Comparison of ENCODE assay signal across 2 cellular contexts in genomic region chr3:149332781-149333517, GRCh38.
TF ChIP-seq lines count a peak whose summit lies in the region.

No MANE protein-coding gene starts in this region.

TF ChIP-seq in A549, 52 proteins besides CTCF, POLR2A, EP300 and RAD21:
- TF ChIP-seq HOXB5 (CRISPR knock-in tag; IDR thresholded peaks at IDR 0.05) (no peak), HOXB13 (CRISPR knock-in tag; IDR thresholded peaks at IDR 0.05; ENCODE audit: low read depth) (no peak), REST (IDR thresholded peaks at IDR 0.05) (no peak), NR3C1 (IDR thresholded peaks at IDR 0.05) (no peak), MYC (IDR thresholded peaks at IDR 0.05; ENCODE audit: borderline replicate concordance, low read length) (0 out of 2 replicates have a peak, but pooled peaks have one; percentile 11), RNF2 (IDR thresholded peaks at IDR 0.05; ENCODE audit: borderline replicate concordance, low read depth) (no peak), HOXA7 (CRISPR knock-in tag; IDR thresholded peaks at IDR 0.05) (no peak)
TF ChIP-seq in A549: peak in this region for 1.

TF ChIP-seq in IMR-90, 13 proteins besides CTCF, POLR2A, EP300 and RAD21:
- TF ChIP-seq MXI1 (IDR thresholded peaks at IDR 0.05; ENCODE audit: borderline replicate concordance, low read depth, low read length) = no peak
- no peak for TF ChIP-seq NFE2L2 (IDR thresholded peaks at IDR 0.05; ENCODE audit: low read depth, low read length)
- no peak for TF ChIP-seq ELK1 (IDR thresholded peaks at IDR 0.05; ENCODE audit: borderline replicate concordance, low read depth, low read length)
- TF ChIP-seq MAZ (IDR thresholded peaks at IDR 0.05; ENCODE audit: borderline replicate concordance, low read depth, low read length) = no peak
- no peak for TF ChIP-seq RCOR1 (IDR thresholded peaks at IDR 0.05; ENCODE audit: insufficient replicate concordance, low read length)
- no peak for TF ChIP-seq FOS (IDR thresholded peaks at IDR 0.05; ENCODE audit: low read depth, low read length)
- no peak for TF ChIP-seq RFX5 (IDR thresholded peaks at IDR 0.05; ENCODE audit: low read depth, low read length)
- TF ChIP-seq CEBPB (IDR thresholded peaks at IDR 0.05; ENCODE audit: low read depth, low read length) = no peak
- TF ChIP-seq SMC3 (IDR thresholded peaks at IDR 0.05; ENCODE audit: low read depth, low read length) = no peak
- TF ChIP-seq BHLHE40 (IDR thresholded peaks at IDR 0.05; ENCODE audit: low read depth, low read length) = no peak
- TF ChIP-seq CHD1 (IDR thresholded peaks at IDR 0.05; ENCODE audit: low read depth, low read length) = no peak
- TF ChIP-seq MAFK (IDR thresholded peaks at IDR 0.05; ENCODE audit: low read depth, low read length) = no peak
- TF ChIP-seq USF2 (IDR thresholded peaks at IDR 0.05; ENCODE audit: low read depth, low read length) = no peak
